Comparison of ENCODE assay signal across 11 cellular contexts in genomic region chr17:55037828-55038227, GRCh38.
DNase-seq lines count a peak whose midpoint lies in the region; ATAC-seq, FAIRE-seq and TF ChIP-seq lines count a peak whose summit lies in the region.
"Had no signal": no experiment of that assay in that cellular context is flagged by ENCODE, and none has a peak within 500 bp of the region (broad histone marks: within the 10 kb centered on the region; RNA-seq: fewer than 3 reads in every experiment).

No MANE protein-coding gene starts in this region.

- intact Hi-C loops in K562 (cut with micrococcal nuclease) (no loop called here), testis (cut with DNase I; ENCODE audit: low total_unique reads) (no loop called here), CD14-positive monocyte (cut with micrococcal nuclease) (no loop called here)

- POLR2A ChIA-PET in K562 (lab: Yijun Ruan, JAX) = no interaction called here

- H3K4me2 ChIP-seq in K562 (ENCODE audit: insufficient read depth, low read length) = no peak overlapping the region

- H4K20me1 ChIP-seq in K562 (replicated peaks; ENCODE audit: control insufficient read depth, insufficient read depth, low read length) = no peaks in the 10 kb centered on the region

- WGBS in K562 (ENCODE audit: insufficient coverage, low coverage, missing lambda C conversion rate) = 24% methylated on average over 1 of the region's 1 CpG
- WGBS in testis, 2 donors = 3 to 48% methylated on average over 1 of the region's 1 CpG

- TF ChIP-seq CTCF in K562 (IDR thresholded peaks at IDR 0.05 in 2 of 3, conservative IDR thresholded peaks at IDR 0.05 in 1 of 3; ENCODE audit: insufficient read depth in 2 of 3, low read depth in 1 of 3, low read length in 3 of 3) = no peak
- no peak for TF ChIP-seq CTCF in testis (IDR thresholded peaks at IDR 0.05)
- no peak for TF ChIP-seq CTCF in CD14-positive monocyte (IDR thresholded peaks at IDR 0.05)

- no peak overlapping the region for H3K4me3 Mint-ChIP-seq in CD14-positive monocyte
- H3K4me3 Mint-ChIP-seq: naive thymus-derived CD4-positive, alpha-beta T cell had no signal

- H3K4me3 ChIP-seq in K562 = no peak overlapping the region
- H3K4me3 ChIP-seq in testis = no peak overlapping the region
- no peak overlapping the region for H3K4me3 ChIP-seq in MG63

- no peaks in the 10 kb centered on the region for H3K27me3 Mint-ChIP-seq in CD14-positive monocyte (ENCODE audit: low read depth in 3 of 3)
- H3K27me3 Mint-ChIP-seq: naive thymus-derived CD4-positive, alpha-beta T cell had no signal

- DNase-seq in K562 (ENCODE audit: extremely low read depth in 1 of 4, low spot score in 3 of 4) (no peak), OCI-M2 (lab: John Stamatoyannopoulos, UW; ENCODE audit: unreplicated experiment) (no peak), testis (no peak), CD14-positive monocyte (ENCODE audit: low spot score) (no peak), MG63 (no peak)
- DNase-seq: activated T-cell treated with anti-CD3 and anti-CD28 coated beads for 4 hours, NCI-H2171 had no signal

- ATAC-seq in GM18861 (IDR thresholded peaks at IDR 0.05; ENCODE audit: unreplicated experiment) = peak; percentile 96
- peak; percentile 99 for ATAC-seq in GM21381 (IDR thresholded peaks at IDR 0.05; ENCODE audit: unreplicated experiment)
- ATAC-seq in HG03097 (IDR thresholded peaks at IDR 0.05; ENCODE audit: low FRiP score, unreplicated experiment) = peak; percentile 97
- no peak for ATAC-seq in K562
- ATAC-seq: naive thymus-derived CD4-positive, alpha-beta T cell had no signal

- no peak for TF ChIP-seq RAD21 in K562 (CRISPR knock-in tag; conservative IDR thresholded peaks at IDR 0.05 in 1 of 2, IDR thresholded peaks at IDR 0.05 in 1 of 2)

- no peak for TF ChIP-seq EP300 in K562 (IDR thresholded peaks at IDR 0.05; ENCODE audit: low read length)

- H3K27me3 ChIP-seq in K562 (ENCODE audit: control insufficient read depth in 2 of 2, insufficient read depth in 2 of 2, low read length in 2 of 2) (no peaks in the 10 kb centered on the region), testis (no peaks in the 10 kb centered on the region), MG63 (no peaks in the 10 kb centered on the region)

- H3K27ac ChIP-seq in K562 (ENCODE audit: extremely low read depth, low read depth, low read length) = no peak overlapping the region
- H3K27ac ChIP-seq in testis = no peak overlapping the region

- H3K9me3 Mint-ChIP-seq in CD14-positive monocyte = no peaks in the 10 kb centered on the region

- TF ChIP-seq POLR2A in K562 (conservative IDR thresholded peaks at IDR 0.05) (no peak), testis (IDR thresholded peaks at IDR 0.05) (no peak)

- H3K9me3 ChIP-seq in K562 (replicated peaks; ENCODE audit: control insufficient read depth, insufficient read depth, low read depth, low read length) = no peaks in the 10 kb centered on the region
- no peaks in the 10 kb centered on the region for H3K9me3 ChIP-seq in testis
- no peaks in the 10 kb centered on the region for H3K9me3 ChIP-seq in MG63

- H3K9me1 ChIP-seq in K562 (ENCODE audit: control insufficient read depth, insufficient read depth, low read length) = no peaks in the 10 kb centered on the region

- BruUV-seq in K562 (replicated peaks; lab: Mats Ljungman, UMichigan) = no TSS peak

- H3K79me2 ChIP-seq in K562 (ENCODE audit: control insufficient read depth, insufficient read depth, low read length) = no peaks in the 10 kb centered on the region

- H3K4me1 Mint-ChIP-seq in CD14-positive monocyte = no peaks in the 10 kb centered on the region

- CTCF ChIA-PET in K562 (lab: Yijun Ruan, JAX; ENCODE audit: low intra/inter-chr PET ratio) = no interaction called here

- H3K27ac Mint-ChIP-seq in CD14-positive monocyte = no peak overlapping the region

- H3K36me3 Mint-ChIP-seq in CD14-positive monocyte = peaks cover 1 to 2% of the 10 kb centered on the region in 2 donors

- in situ Hi-C loops in K562 (cut with MboI) = no loop called here

- H3K4me1 ChIP-seq in K562 (replicated peaks in 1 of 2; ENCODE audit: control insufficient read depth in 2 of 2, insufficient read depth in 2 of 2, low read length in 2 of 2) (no peaks in the 10 kb centered on the region), testis (no peaks in the 10 kb centered on the region)

- H3K36me3 ChIP-seq in K562 (ENCODE audit: control insufficient read depth, insufficient read depth, low read length) (peaks cover 10% of the 10 kb centered on the region), testis (ENCODE audit: low read depth, missing control alignments) (no peaks in the 10 kb centered on the region), MG63 (no peaks in the 10 kb centered on the region)

- FAIRE-seq in K562 (lab: Jason Lieb, UNC) = no peak

- no peak overlapping the region for H3K9ac ChIP-seq in K562 (ENCODE audit: insufficient read depth in 1 of 2, low read depth in 2 of 2, low read length in 2 of 2)

- no peak overlapping the region for H2AFZ ChIP-seq in K562 (ENCODE audit: low read depth, low read length)

TF ChIP-seq in K562, 482 proteins besides CTCF, POLR2A, EP300 and RAD21:
- TF ChIP-seq RFX1 (IDR thresholded peaks at IDR 0.05) = 0 out of 2 replicates have a peak, but pooled peaks have one; percentile 12
- TF ChIP-seq MEIS2 (IDR thresholded peaks at IDR 0.05; ENCODE audit: partially characterized antibody) = no peak
- no peak for TF ChIP-seq ZNF232 (CRISPR knock-in tag; IDR thresholded peaks at IDR 0.05)
- no peak for TF ChIP-seq ZNF639 (CRISPR knock-in tag; conservative IDR thresholded peaks at IDR 0.05 in 1 of 2, IDR thresholded peaks at IDR 0.05 in 1 of 2)
TF ChIP-seq in K562: peak in this region for 1.
